ENCODE assay signal across 10 cellular contexts in genomic region chr2:97745474-97746172, GRCh38. TPM values are rescaled to one million over a fixed set of nuclear protein-coding genes. Genes with fewer than 3 reads are reported as not detected.
A peak's percentile ranks its signal among the peaks of the same experiment; 100 is the strongest.
DNase-seq lines count a peak whose midpoint lies in the region; ATAC-seq and TF ChIP-seq lines count a peak whose summit lies in the region.
"Had no signal": no experiment of that assay in that cellular context is flagged by ENCODE, and none has a peak within 500 bp of the region (broad histone marks: within the 10 kb centered on the region; RNA-seq: fewer than 3 reads in every experiment).

No MANE protein-coding gene starts in this region.

- peaks cover 5% of the 10 kb centered on the region for H3K9me3 Mint-ChIP-seq in activated CD4-positive, alpha-beta T cell treated with anti-CD3 and anti-CD28 coated beads, Interleukin-2, amount 10 ng/mL, durations not matched to agents 24 days and 14 days
- H3K9me3 Mint-ChIP-seq in immature natural killer cell = no peaks in the 10 kb centered on the region
- H3K9me3 Mint-ChIP-seq in type B pancreatic cell = peaks cover 5% of the 10 kb centered on the region
- H3K9me3 Mint-ChIP-seq: neural crest cell had no signal

- intact Hi-C loops in cardiac septum (cut with DNase I) (no loop called here), Right ventricle myocardium inferior (cut with DNase I) (loop anchor here (5.0 kb wide), 1 partner anchor 33 kb away; the partner anchor contains the start of gene ZAP70)
- intact Hi-C loops in activated CD4-positive, alpha-beta T cell treated with anti-CD3 and anti-CD28 coated beads, Interleukin-2, amount 10 ng/mL, durations not matched to agents 24 days and 14 days (cut with micrococcal nuclease) = loop anchor here (2.0 to 10.0 kb wide), 2 partner anchors 23 to 639 kb away; no protein-coding TSS in a partner anchor

- H3K27ac Mint-ChIP-seq in activated CD4-positive, alpha-beta T cell treated with anti-CD3 and anti-CD28 coated beads, Interleukin-2, amount 10 ng/mL, durations not matched to agents 24 days and 14 days = peak overlapping the region; percentile 32
- H3K27ac Mint-ChIP-seq in immature natural killer cell = peak overlapping the region; percentile 82 to 94 (median 91)
- peak overlapping the region; percentile 61 for H3K27ac Mint-ChIP-seq in type B pancreatic cell

- H3K4me3 Mint-ChIP-seq in activated CD4-positive, alpha-beta T cell treated with anti-CD3 and anti-CD28 coated beads, Interleukin-2, amount 10 ng/mL, durations not matched to agents 24 days and 14 days = no peak overlapping the region
- peak overlapping the region; percentile 52 to 78 (median 66) for H3K4me3 Mint-ChIP-seq in immature natural killer cell
- peak overlapping the region; percentile 0 for H3K4me3 Mint-ChIP-seq in type B pancreatic cell
- H3K4me3 Mint-ChIP-seq: neural crest cell had no signal

- no peak for TF ChIP-seq CTCF in type B pancreatic cell (conservative IDR thresholded peaks at IDR 0.05)

- no peaks in the 10 kb centered on the region for H3K27me3 Mint-ChIP-seq in activated CD4-positive, alpha-beta T cell treated with anti-CD3 and anti-CD28 coated beads, Interleukin-2, amount 10 ng/mL, durations not matched to agents 24 days and 14 days
- H3K27me3 Mint-ChIP-seq in immature natural killer cell (ENCODE audit: low read depth in 3 of 3) (peaks cover 11 to 26% (median 15%) of the 10 kb centered on the region in 3 donors), type B pancreatic cell (no peaks in the 10 kb centered on the region)

- peaks cover 64% of the 10 kb centered on the region for H3K4me1 Mint-ChIP-seq in activated CD4-positive, alpha-beta T cell treated with anti-CD3 and anti-CD28 coated beads, Interleukin-2, amount 10 ng/mL, durations not matched to agents 24 days and 14 days
- H3K4me1 Mint-ChIP-seq in immature natural killer cell (peaks cover 82 to 83% of the 10 kb centered on the region in 2 donors), type B pancreatic cell (ENCODE audit: unreplicated experiment) (peaks cover 40% of the 10 kb centered on the region)

- DNase-seq in cardiac septum (ENCODE audit: low spot score) = peak; percentile 41
- no peak for DNase-seq in Right ventricle myocardium inferior (ENCODE audit: missing footprints)
- peak; percentile 79 for DNase-seq in activated CD4-positive, alpha-beta T cell treated with anti-CD3 and anti-CD28 coated beads, Interleukin-2, amount 10 ng/mL, durations not matched to agents 24 days and 14 days
- DNase-seq in immature natural killer cell = peak; percentile 80 to 84 (median 82)
- DNase-seq in type B pancreatic cell (ENCODE audit: extremely low spot score, unreplicated experiment) = no peak
- no peak for DNase-seq in erythroblast (lab: John Stamatoyannopoulos, UW)
- no peak for DNase-seq in NAMALWA (ENCODE audit: low spot score)
- no peak for DNase-seq in NCI-H2029 (lab: John Stamatoyannopoulos, UW)
- DNase-seq: amygdala had no signal

- H3K36me3 Mint-ChIP-seq in activated CD4-positive, alpha-beta T cell treated with anti-CD3 and anti-CD28 coated beads, Interleukin-2, amount 10 ng/mL, durations not matched to agents 24 days and 14 days (ENCODE audit: low read depth) = peaks cover 35% of the 10 kb centered on the region
- H3K36me3 Mint-ChIP-seq in immature natural killer cell = peaks cover 12 to 21% (median 16%) of the 10 kb centered on the region in 3 donors
- peaks cover 14% of the 10 kb centered on the region for H3K36me3 Mint-ChIP-seq in type B pancreatic cell

- no peak for ATAC-seq in Right ventricle myocardium inferior

- TF ChIP-seq POLR2A in erythroblast (IDR thresholded peaks at IDR 0.05; ENCODE audit: low read length) = no peak

RNA-seq across cellular contexts. Expression of gene ZAP70, which starts 32.2 kb away (rescaled TPM):
- total RNA-seq in cardiac septum = 1.2 TPM
- 1.6 TPM for total RNA-seq in Right ventricle myocardium inferior
- total RNA-seq in activated CD4-positive, alpha-beta T cell treated with anti-CD3 and anti-CD28 coated beads, Interleukin-2, amount 10 ng/mL, durations not matched to agents 24 days and 14 days = 240 and 242 TPM in 2 replicates
- 100 to 1,000 TPM; 219 to 329 (median 246) TPM for polyA plus RNA-seq in immature natural killer cell
- total RNA-seq in type B pancreatic cell (ENCODE audit: low replicate concordance) = 1.2 and 2.5 TPM in 2 replicates

Comparison
In these comparisons a context has a peak if more than half of its experiments do, and no peak if none do; other contexts are left out.
1. DNase-seq: peak in cardiac septum (single experiment), activated CD4-positive, alpha-beta T cell treated with anti-CD3 and anti-CD28 coated beads, Interleukin-2, amount 10 ng/mL, durations not matched to agents 24 days and 14 days (single experiment) and immature natural killer cell (3 of 3); none in Right ventricle myocardium inferior (single experiment), type B pancreatic cell (single experiment), erythroblast (0 of 2), NAMALWA (single experiment) and NCI-H2029 (single experiment).
2. H3K27ac Mint-ChIP-seq: peak in every context shown above with its lines; median percentile 91 in immature natural killer cell; 61 in type B pancreatic cell; 32 in activated CD4-positive, alpha-beta T cell treated with anti-CD3 and anti-CD28 coated beads, Interleukin-2, amount 10 ng/mL, durations not matched to agents 24 days and 14 days.
3. RNA of gene ZAP70, which starts 32.2 kb away (total RNA-seq): 240 to 242 TPM in activated CD4-positive, alpha-beta T cell treated with anti-CD3 and anti-CD28 coated beads, Interleukin-2, amount 10 ng/mL, durations not matched to agents 24 days and 14 days; 1.2 to 2.5 TPM in type B pancreatic cell, 1.6 TPM in Right ventricle myocardium inferior (single experiment) and 1.2 TPM in cardiac septum (single experiment); every median in the first group is over 10 times any median in the second.